In genomic region chr4:54318904-54319303, GRCh38 we compare ENCODE assay signal across 8 cellular contexts.
A peak's percentile ranks its signal among the peaks of the same experiment; 100 is the strongest.
DNase-seq lines count a peak whose midpoint lies in the region; ATAC-seq, FAIRE-seq and TF ChIP-seq lines count a peak whose summit lies in the region.

No MANE protein-coding gene starts in this region.

- no peak for TF ChIP-seq EP300 in A549 (IDR thresholded peaks at IDR 0.05)
- TF ChIP-seq EP300 in Ishikawa (IDR thresholded peaks at IDR 0.05; ENCODE audit: borderline replicate concordance): no peak
- TF ChIP-seq EP300 in stomach (IDR thresholded peaks at IDR 0.05): no peak

- ATAC-seq in A549 (peak in 1 of 2 experiments; percentile 55; a peak in 3 of 6 replicates), GM19467 (IDR thresholded peaks at IDR 0.05; ENCODE audit: unreplicated experiment) (no peak), GM21390 (IDR thresholded peaks at IDR 0.05; ENCODE audit: unreplicated experiment) (no peak)

- POLR2A ChIA-PET in A549 (lab: Yijun Ruan, JAX): no interaction called here
- POLR2A ChIA-PET in GM10248 (lab: Yijun Ruan, JAX): no interaction called here

- TF ChIP-seq RAD21 in A549 (conservative IDR thresholded peaks at IDR 0.05 in 1 of 2, IDR thresholded peaks at IDR 0.05 in 1 of 2) (peak; percentile 14 to 40; a peak in 1 of 5 replicates), Ishikawa (IDR thresholded peaks at IDR 0.05; ENCODE audit: low read depth) (peak; percentile 62)

- FAIRE-seq in A549 (lab: Jason Lieb, UNC): no peak

- no peak for TF ChIP-seq POLR2A in A549 (IDR thresholded peaks at IDR 0.05; ENCODE audit: low read length)
- no peak for TF ChIP-seq POLR2A in stomach (IDR thresholded peaks at IDR 0.05)

- intact Hi-C loops in left ventricle myocardium inferior (cut with micrococcal nuclease) (loop anchor here (5.0 to 10.0 kb wide), 2 partner anchors 123 to 646 kb away; no protein-coding TSS in a partner anchor), stomach (cut with DNase I; ENCODE audit: low total_unique reads) (loop anchor here (10.0 kb wide), 1 partner anchor 646 kb away; no protein-coding TSS in a partner anchor)

- H3K4me1 ChIP-seq in A549 (no peaks in the 10 kb centered on the region), left ventricle myocardium inferior (no peaks in the 10 kb centered on the region), stomach (no peaks in the 10 kb centered on the region)

- no peaks in the 10 kb centered on the region for H3K27me3 ChIP-seq in left ventricle myocardium inferior (ENCODE audit: low read depth)
- no peaks in the 10 kb centered on the region for H3K27me3 ChIP-seq in stomach

- no peak overlapping the region for H3K4me3 ChIP-seq in A549
- no peak overlapping the region for H3K4me3 ChIP-seq in left ventricle myocardium inferior
- H3K4me3 ChIP-seq in stomach: no peak overlapping the region

- DNase-seq in A549 (ENCODE audit: low read depth in 1 of 2, low spot score in 1 of 2) (peak; percentile 11 to 54), GM10248 (ENCODE audit: extremely low spot score) (peak; percentile 36), UCSD-AML1 (lab: John Stamatoyannopoulos, UW; ENCODE audit: unreplicated experiment) (peak; percentile 28), left ventricle myocardium inferior (no peak), stomach (no peak)

- H3K9me3 ChIP-seq in A549 (no peaks in the 10 kb centered on the region), left ventricle myocardium inferior (replicated peaks) (no peaks in the 10 kb centered on the region), stomach (no peaks in the 10 kb centered on the region)

- TF ChIP-seq CTCF in A549 (IDR thresholded peaks at IDR 0.05) (peak; percentile 39; the same call in 2 of the 3 replicates), GM10248 (IDR thresholded peaks at IDR 0.05; ENCODE audit: control extremely low read depth, extremely low read depth, low read depth, missing control alignments) (peak; percentile 77), left ventricle myocardium inferior (IDR thresholded peaks at IDR 0.05; ENCODE audit: borderline replicate concordance) (peak; percentile 79), stomach (IDR thresholded peaks at IDR 0.05) (peak in 4 of 7 experiments; percentile 21 to 53 (median 49))

- H3K27ac ChIP-seq in A549 (no peak overlapping the region), left ventricle myocardium inferior (replicated peaks) (no peak overlapping the region), stomach (no peak overlapping the region)

- WGBS in A549 (ENCODE audit: missing lambda C conversion rate): 13% methylated on average over 5 of the region's 5 CpGs
- 34 to 44% (median 37%) methylated on average over 5 of the region's 5 CpGs for WGBS in stomach, 5 donors

- no peak overlapping the region for H3K4me2 ChIP-seq in A549

- CTCF ChIA-PET in A549 (lab: Yijun Ruan, JAX): interaction anchor here (0.6 to 2.1 kb wide), 8 partner anchors 9 to 1773 kb away, joined by 3 to 11 read pairs (median 4); no protein-coding TSS in a partner anchor
- CTCF ChIA-PET in GM10248 (lab: Yijun Ruan, JAX): interaction anchor here (0.8 to 3.8 kb wide), 20 partner anchors 8 to 421 kb away, joined by 3 to 21 read pairs (median 4); no protein-coding TSS in a partner anchor

- H3K36me3 ChIP-seq in left ventricle myocardium inferior: no peaks in the 10 kb centered on the region
- H3K36me3 ChIP-seq in stomach: no peaks in the 10 kb centered on the region

TF ChIP-seq in A549, 52 proteins besides CTCF, POLR2A, EP300 and RAD21:
- TF ChIP-seq FOSB (CRISPR knock-in tag; IDR thresholded peaks at IDR 0.05): no peak

TF ChIP-seq in Ishikawa, 13 proteins besides CTCF, POLR2A, EP300 and RAD21:
- TF ChIP-seq EGR1 (IDR thresholded peaks at IDR 0.05) (no peak), CEBPB (IDR thresholded peaks at IDR 0.05) (no peak), TAF1 (IDR thresholded peaks at IDR 0.05; ENCODE audit: low read depth) (no peak), MAX (IDR thresholded peaks at IDR 0.05) (no peak)

Comparison
In these comparisons a context has a peak if more than half of its experiments do, and no peak if none do; other contexts are left out.
1. DNase-seq: peak in A549 (2 of 2), GM10248 (single experiment) and UCSD-AML1 (single experiment); none in left ventricle myocardium inferior (single experiment) and stomach (single experiment).
2. Peak in every context shown above with its lines, with median percentiles within 50 percentile points of each other: CTCF ChIP-seq.